Comparison of ENCODE assay signal across 21 cellular contexts in the genomic region with DNA sequence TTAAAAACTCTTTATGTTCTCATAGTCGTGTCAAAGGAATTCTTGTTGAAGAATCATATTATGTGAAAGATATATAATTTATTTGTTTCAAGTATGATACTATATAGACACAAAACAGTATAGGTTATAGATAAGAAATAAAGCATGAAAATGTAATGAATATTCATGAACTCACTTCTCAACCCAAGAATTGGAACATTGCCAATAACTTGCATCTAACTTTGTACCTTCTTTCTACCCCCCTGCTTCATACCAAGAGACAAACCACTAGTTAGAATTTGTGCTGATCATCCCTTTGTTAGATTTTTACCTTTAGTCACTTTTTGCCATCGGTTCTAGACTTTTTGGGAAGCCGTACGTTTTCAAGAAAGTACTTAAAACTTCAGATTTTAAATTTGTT. TPM values are rescaled to one million over a fixed set of nuclear protein-coding genes. Genes with fewer than 3 reads are reported as not detected.
A peak's percentile ranks its signal among the peaks of the same experiment; 100 is the strongest.
DNase-seq lines count a peak whose midpoint lies in the region; ATAC-seq, FAIRE-seq and TF ChIP-seq lines count a peak whose summit lies in the region.
"Had no signal": no experiment of that assay in that cellular context is flagged by ENCODE, and none has a peak within 500 bp of the region (broad histone marks: within the 10 kb centered on the region; RNA-seq: fewer than 3 reads in every experiment).

No MANE protein-coding gene starts in this region.

- CTCF ChIA-PET in K562 (lab: Yijun Ruan, JAX; ENCODE audit: low intra/inter-chr PET ratio), result no interaction called here

- no peak overlapping the region for H3K27ac ChIP-seq in H9 (ENCODE audit: insufficient read length, low read depth, low read length)
- no peak overlapping the region for H3K27ac ChIP-seq in K562 (ENCODE audit: extremely low read depth, low read depth, low read length)
- H3K27ac ChIP-seq in coronary artery, result no peak overlapping the region
- H3K27ac ChIP-seq: BLaER1 had no signal

- H3K14ac ChIP-seq in H9 (ENCODE audit: insufficient read depth, low read length), result no peak overlapping the region

- no peak overlapping the region for H3K4me3 Mint-ChIP-seq in H9
- H3K4me3 Mint-ChIP-seq: CD14-positive monocyte; CD4-positive, CD25-positive, alpha-beta regulatory T cell; CD8-positive, alpha-beta T cell had no signal

- no peak overlapping the region for H4K5ac ChIP-seq in H9 (ENCODE audit: insufficient read length, low read depth, low read length)

- H3T11ph ChIP-seq in H9 (ENCODE audit: low read length), result no peak overlapping the region

- H3K9me3 ChIP-seq in H9 (ENCODE audit: control insufficient read depth, low read depth, low read length) (no peaks in the 10 kb centered on the region), K562 (replicated peaks; ENCODE audit: control insufficient read depth, insufficient read depth, low read depth, low read length) (no peaks in the 10 kb centered on the region)
- H3K9me3 ChIP-seq: BE2C, BLaER1, Caco-2 had no signal

- WGBS in H9 (ENCODE audit: extremely low coverage, insufficient read length, low lambda C conversion rate), result no CpG with 5 or more reads among the region's 4 CpGs
- WGBS in K562 (ENCODE audit: insufficient coverage, low coverage, missing lambda C conversion rate), result 92% methylated on average over 4 of the region's 4 CpGs

- H3K4me3 ChIP-seq in K562 (no peak overlapping the region), coronary artery (no peak overlapping the region)
- H3K4me3 ChIP-seq: BLaER1 had no signal

- H3K36me3 Mint-ChIP-seq in H9 (ENCODE audit: insufficient read depth in 1 of 3, low read depth in 3 of 3), result peaks cover 8 to 31% (median 18%) of the 10 kb centered on the region in 3 experiments; a peak in 6 of 7 replicates

- H3K23ac ChIP-seq in H9 (ENCODE audit: insufficient read length, low read depth, low read length), result no peak overlapping the region

- no peak overlapping the region for H2BK120ac ChIP-seq in H9 (ENCODE audit: low read depth, low read length, poor library complexity, severe bottlenecking)

- H3K56ac ChIP-seq in H9 (ENCODE audit: insufficient read length, low read depth, low read length), result no peak overlapping the region

- H3K27me3 ChIP-seq in H9 (ENCODE audit: insufficient read depth, low read length) (no peaks in the 10 kb centered on the region), K562 (ENCODE audit: control insufficient read depth in 2 of 2, insufficient read depth in 2 of 2, low read length in 2 of 2) (no peaks in the 10 kb centered on the region)
- H3K27me3 ChIP-seq: BE2C, BLaER1 had no signal

- H3K9me1 ChIP-seq in K562 (ENCODE audit: control insufficient read depth, insufficient read depth, low read length), result no peaks in the 10 kb centered on the region

- TF ChIP-seq POLR2A in K562 (conservative IDR thresholded peaks at IDR 0.05), result no peak

- H2AK5ac ChIP-seq in H9 (ENCODE audit: insufficient read length, low read length), result no peak overlapping the region

- no peak overlapping the region for H2AFZ ChIP-seq in H9 (ENCODE audit: low read length)
- H2AFZ ChIP-seq in K562 (ENCODE audit: low read depth, low read length), result no peak overlapping the region

- H3K9me3 Mint-ChIP-seq in H9, result no peaks in the 10 kb centered on the region
- H3K9me3 Mint-ChIP-seq: CD14-positive monocyte; CD8-positive, alpha-beta T cell had no signal

- H3K27ac Mint-ChIP-seq in H9, result peak overlapping the region in 2 of 3 experiments; percentile 22 to 65; a peak in 2 of 7 replicates
- H3K27ac Mint-ChIP-seq: CD14-positive monocyte; CD4-positive, CD25-positive, alpha-beta regulatory T cell; CD8-positive, alpha-beta T cell had no signal

- no peak overlapping the region for H4K8ac ChIP-seq in H9 (replicated peaks; ENCODE audit: insufficient read length, low read depth, low read length)

- TF ChIP-seq EP300 in K562 (IDR thresholded peaks at IDR 0.05; ENCODE audit: low read length), result no peak

- no TSS peak for BruUV-seq in K562 (replicated peaks; lab: Mats Ljungman, UMichigan)

- no peak overlapping the region for H2BK20ac ChIP-seq in H9 (ENCODE audit: low read depth, low read length, poor library complexity, severe bottlenecking)

- H3K4me2 ChIP-seq in H9 (ENCODE audit: insufficient read depth, insufficient read length, low read length) (no peak overlapping the region), K562 (ENCODE audit: insufficient read depth, low read length) (no peak overlapping the region)
- H3K4me2 ChIP-seq: BLaER1 had no signal

- no peaks in the 10 kb centered on the region for H3K27me3 Mint-ChIP-seq in H9 (ENCODE audit: low read depth)
- H3K27me3 Mint-ChIP-seq: CD4-positive, CD25-positive, alpha-beta regulatory T cell had no signal

- no peaks in the 10 kb centered on the region for H3K23me2 ChIP-seq in H9 (ENCODE audit: insufficient read length, low read depth, low read length, poor library complexity, severe bottlenecking)

- H2BK15ac ChIP-seq in H9 (ENCODE audit: low read depth, low read length), result no peak overlapping the region

- H2BK5ac ChIP-seq in H9 (ENCODE audit: insufficient read length, low read length), result no peak overlapping the region

- intact Hi-C loops in K562 (cut with micrococcal nuclease), result no loop called here

- no peak for TF ChIP-seq CTCF in H9 (conservative IDR thresholded peaks at IDR 0.05)
- TF ChIP-seq CTCF in K562 (IDR thresholded peaks at IDR 0.05 in 2 of 3, conservative IDR thresholded peaks at IDR 0.05 in 1 of 3; ENCODE audit: insufficient read depth in 2 of 3, low read depth in 1 of 3, low read length in 3 of 3), result no peak
- no peak for TF ChIP-seq CTCF in coronary artery (IDR thresholded peaks at IDR 0.05)

- ATAC-seq in K562 (no peak), HG03520 (IDR thresholded peaks at IDR 0.05; ENCODE audit: unreplicated experiment) (no peak)
- ATAC-seq: CD8-positive, alpha-beta T cell had no signal

- DNase-seq in GM19239 (ENCODE audit: insufficient read length, low spot score) (no peak), H9 (no peak), RPMI8226 (peak; percentile 4), K562 (ENCODE audit: extremely low read depth in 1 of 4, low spot score in 3 of 4) (no peak), coronary artery (ENCODE audit: low spot score) (no peak), NK-92 (lab: John Stamatoyannopoulos, UW; ENCODE audit: unreplicated experiment) (no peak)
- DNase-seq: 8988T; ACHN; BE2C; C1 segment of cervical spinal cord; Caco-2; Calu3; CD4-positive, CD25-positive, alpha-beta regulatory T cell; CD8-positive, alpha-beta T cell; DMS79 treated with DMSO at 0.1 percent for 48 hours; GF-D8 had no signal

- H3K4me1 ChIP-seq in H9 (ENCODE audit: insufficient read depth, low read length) (no peaks in the 10 kb centered on the region; the same call in 1 of the 2 replicates), K562 (replicated peaks in 1 of 2; ENCODE audit: control insufficient read depth in 2 of 2, insufficient read depth in 2 of 2, low read length in 2 of 2) (peaks cover 0 to 7% of the 10 kb centered on the region in 2 experiments; a peak in 2 of 5 replicates)
- H3K4me1 ChIP-seq: BE2C, BLaER1 had no signal

- H3K4me1 Mint-ChIP-seq in H9, result peaks cover 30 to 31% of the 10 kb centered on the region in 2 experiments
- H3K4me1 Mint-ChIP-seq: CD14-positive monocyte had no signal

- in situ Hi-C loops in K562 (cut with MboI), result no loop called here

- no peak overlapping the region for H4K91ac ChIP-seq in H9 (ENCODE audit: insufficient read length, low read depth, low read length)

- H3K9ac ChIP-seq in H9 (ENCODE audit: extremely low read depth, insufficient read length, low read length) (no peak overlapping the region), K562 (ENCODE audit: insufficient read depth in 1 of 2, low read depth in 2 of 2, low read length in 2 of 2) (no peak overlapping the region)
- H3K9ac ChIP-seq: BLaER1 had no signal

- no peak overlapping the region for H2BK12ac ChIP-seq in H9 (ENCODE audit: insufficient read length, low read depth, low read length)

- no peak overlapping the region for H3K18ac ChIP-seq in H9 (ENCODE audit: insufficient read length, low read depth, low read length)

- H4K20me1 ChIP-seq in H9 (ENCODE audit: control insufficient read depth, insufficient read depth, insufficient read length) (no peaks in the 10 kb centered on the region), K562 (replicated peaks; ENCODE audit: control insufficient read depth, insufficient read depth, low read length) (no peaks in the 10 kb centered on the region)
- H4K20me1 ChIP-seq: BLaER1 had no signal

- FAIRE-seq in GM19239 (lab: Jason Lieb, UNC) (peak; percentile 70), K562 (lab: Jason Lieb, UNC) (no peak)
- FAIRE-seq: D721Med, GM12891 had no signal

- TF ChIP-seq RAD21 in K562 (CRISPR knock-in tag; conservative IDR thresholded peaks at IDR 0.05 in 1 of 2, IDR thresholded peaks at IDR 0.05 in 1 of 2), result no peak

- no peak overlapping the region for H3K4ac ChIP-seq in H9 (ENCODE audit: low read depth, low read length)

- POLR2A ChIA-PET in K562 (lab: Yijun Ruan, JAX), result interaction anchor here (1.4 kb wide), 1 partner anchor 8 kb away, joined by 3 read pairs; no protein-coding TSS in a partner anchor

- no peaks in the 10 kb centered on the region for H3K79me1 ChIP-seq in H9 (ENCODE audit: insufficient read depth, low read depth, low read length, poor library complexity, severe bottlenecking)

- H3K36me3 ChIP-seq in K562 (ENCODE audit: control insufficient read depth, insufficient read depth, low read length), result peaks cover 9% of the 10 kb centered on the region; the same call in 1 of the 3 replicates
- H3K36me3 ChIP-seq: BE2C had no signal

- H3K79me2 ChIP-seq in H9 (ENCODE audit: insufficient read depth, low read length) (no peaks in the 10 kb centered on the region), K562 (ENCODE audit: control insufficient read depth, insufficient read depth, low read length) (no peaks in the 10 kb centered on the region)

TF ChIP-seq in K562, 482 proteins besides CTCF, POLR2A, EP300 and RAD21 (continues in another document):
- TF ChIP-seq CSDE1 (IDR thresholded peaks at IDR 0.05), result no peak

RNA-seq across cellular contexts. Expression of gene HSD17B4, which starts 32.6 kb away (rescaled TPM):
- total RNA-seq in H9 (2021) (269 and 326 TPM in 2 replicates), K562 (2014; rRNA removed) (82.1 and 120 TPM in 2 replicates), K562 (2014; rRNA removed; fragmentation: Illumina TruSeq; extraction: Trizol) (108 and 110 TPM in 2 replicates), K562 (2015; rRNA removed; fragmentation: Illumina TruSeq; extraction: Trizol) (91.4 and 94.6 TPM in 2 replicates), K562 (2021) (109 and 114 TPM in 2 replicates)
- total RNA-seq in K562 (2011; cell fraction: chromatin; rRNA removed; ENCODE audit: low replicate concordance), result 60.9 and 67.5 TPM in 2 replicates
- 23.5 and 28.4 TPM in 2 replicates for total RNA-seq in K562 (2011; cell fraction: nucleolus; rRNA removed)
- 32.8 and 46.1 TPM in 2 replicates for total RNA-seq in K562 (2011; cell fraction: nucleoplasm; rRNA removed)
- polyA plus RNA-seq in K562 (2011; rRNA removed) (157 and 187 TPM in 2 replicates), K562 (2014; fragmentation: Illumina TruSeq; extraction: Trizol) (95.4 and 119 TPM in 2 replicates), K562 (2014; fragmentation: Nextera tagmentation; extraction: Ambion mirVana) (10 to 100 TPM; 50.6 to 60.9 TPM), K562 (2014; rRNA removed) (72.5 and 76.2 TPM in 2 replicates)
- polyA plus RNA-seq in K562 (2011; cell fraction: cytosol; rRNA removed), result 64.0 and 120 TPM in 2 replicates
- polyA plus RNA-seq in K562 (2011; cell fraction: nucleus; rRNA removed), result 85.1 and 121 TPM in 2 replicates
- polyA plus RNA-seq in K562 (2012), result 93.3 and 132 TPM in 2 replicates
- polyA minus RNA-seq in K562 (2011; rRNA and poly(A)+ RNA removed), result 200 and 211 TPM in 2 replicates
- polyA minus RNA-seq in K562 (2011; cell fraction: cytosol; rRNA and poly(A)+ RNA removed), result 69.9 and 88.9 TPM in 2 replicates
- polyA minus RNA-seq in K562 (2011; cell fraction: nucleus; rRNA and poly(A)+ RNA removed), result 47.1 and 79.5 TPM in 2 replicates
